ENCODE assay signal across 1 cellular context in genomic region chr2:64649013-64649484, GRCh38.
TF ChIP-seq lines count a peak whose summit lies in the region.

No MANE protein-coding gene starts in this region.

TF ChIP-seq in K562, 482 proteins besides CTCF, POLR2A, EP300 and RAD21 (continued from another document and continues in another):
- no peak for TF ChIP-seq ZNF609 (CRISPR knock-in tag; IDR thresholded peaks at IDR 0.05; ENCODE audit: borderline replicate concordance)
- no peak for TF ChIP-seq ZNF445 (CRISPR knock-in tag; IDR thresholded peaks at IDR 0.05; ENCODE audit: low read depth)
- no peak for TF ChIP-seq AFF1 (IDR thresholded peaks at IDR 0.05; ENCODE audit: low read depth in 1 of 2, partially characterized antibody in 2 of 2)
- TF ChIP-seq MTA2 (IDR thresholded peaks at IDR 0.05; ENCODE audit: low read depth) = peak; percentile 69
- TF ChIP-seq CREB3L1 (IDR thresholded peaks at IDR 0.05; ENCODE audit: borderline replicate concordance, low read depth) = no peak
- no peak for TF ChIP-seq TSC22D4 (tag; IDR thresholded peaks at IDR 0.05)
- no peak for TF ChIP-seq KLF10 (CRISPR knock-in tag; IDR thresholded peaks at IDR 0.05)
- no peak for TF ChIP-seq MEF2A (IDR thresholded peaks at IDR 0.05; ENCODE audit: control insufficient read depth, low read depth, low read length)
- no peak for TF ChIP-seq ZNF644 (tag; IDR thresholded peaks at IDR 0.05; ENCODE audit: low read depth)
- TF ChIP-seq SMARCA5 (IDR thresholded peaks at IDR 0.05) = no peak
- TF ChIP-seq GATAD2B (IDR thresholded peaks at IDR 0.05; ENCODE audit: borderline replicate concordance) = no peak
- peak in 1 of 2 experiments; percentile 30; a peak in 1 of 4 replicates for TF ChIP-seq FOXK2 (conservative IDR thresholded peaks at IDR 0.05 in 1 of 2, IDR thresholded peaks at IDR 0.05 in 1 of 2; ENCODE audit: low read depth in 2 of 2)
- no peak for TF ChIP-seq ZBTB26 (CRISPR knock-in tag; IDR thresholded peaks at IDR 0.05)
- TF ChIP-seq ZNF511 (CRISPR knock-in tag; IDR thresholded peaks at IDR 0.05) = no peak
- TF ChIP-seq KLF13 (tag; IDR thresholded peaks at IDR 0.05; ENCODE audit: borderline replicate concordance, low read depth) = no peak
- TF ChIP-seq THRA (IDR thresholded peaks at IDR 0.05) = no peak
- peak; percentile 75 for TF ChIP-seq SMAD4 (CRISPR knock-in tag; conservative IDR thresholded peaks at IDR 0.05)
- no peak for TF ChIP-seq CBX2 (IDR thresholded peaks at IDR 0.05; ENCODE audit: insufficient read depth, low read length, poor library complexity, severe bottlenecking)
- TF ChIP-seq ZBTB5 (IDR thresholded peaks at IDR 0.05) = no peak
- TF ChIP-seq SOX6 (IDR thresholded peaks at IDR 0.05) = peak; percentile 73; the same call in 1 of the 2 replicates
- TF ChIP-seq CCAR2 (IDR thresholded peaks at IDR 0.05; ENCODE audit: low read depth, low read length) = no peak
- TF ChIP-seq NFYB (IDR thresholded peaks at IDR 0.05; ENCODE audit: extremely low read depth, insufficient read length) = no peak
- no peak; the same call in 1 of the 2 replicates for TF ChIP-seq CREB1 (IDR thresholded peaks at IDR 0.05)
- TF ChIP-seq CREB1 (CRISPR knock-in tag; IDR thresholded peaks at IDR 0.05) = no peak
- peak; percentile 71; the same call in 1 of the 2 replicates for TF ChIP-seq BCOR (IDR thresholded peaks at IDR 0.05)
- 0 out of 2 replicates have a peak, but pooled peaks have one; percentile 27 for TF ChIP-seq SIN3B (IDR thresholded peaks at IDR 0.05; ENCODE audit: low read depth)
- TF ChIP-seq RBM17 (IDR thresholded peaks at IDR 0.05; ENCODE audit: borderline replicate concordance, low read depth, low read length) = no peak
- TF ChIP-seq PTRF (tag; IDR thresholded peaks at IDR 0.05) = no peak
- no peak for TF ChIP-seq HOMEZ (CRISPR knock-in tag; IDR thresholded peaks at IDR 0.05)
- TF ChIP-seq ARID3B (CRISPR knock-in tag; IDR thresholded peaks at IDR 0.05; ENCODE audit: borderline replicate concordance) = no peak
- TF ChIP-seq CHD4 (IDR thresholded peaks at IDR 0.05; ENCODE audit: insufficient read depth, insufficient replicate concordance, low read depth, low read length, poor library complexity, severe bottlenecking) = no peak
- TF ChIP-seq ZFPM2 (CRISPR knock-in tag; IDR thresholded peaks at IDR 0.05) = no peak
- TF ChIP-seq MEIS2 (IDR thresholded peaks at IDR 0.05; ENCODE audit: partially characterized antibody) = no peak
- no peak for TF ChIP-seq SAFB2 (IDR thresholded peaks at IDR 0.05; ENCODE audit: borderline replicate concordance, low read depth, low read length, severe bottlenecking)
- TF ChIP-seq SRF (CRISPR knock-in tag; IDR thresholded peaks at IDR 0.05) = no peak
- TF ChIP-seq ZNF584 (CRISPR knock-in tag; IDR thresholded peaks at IDR 0.05; ENCODE audit: low read depth) = no peak
- no peak; the same call in 1 of the 2 replicates for TF ChIP-seq FOXM1 (IDR thresholded peaks at IDR 0.05; ENCODE audit: low read depth)
- no peak for TF ChIP-seq FOXM1 (CRISPR knock-in tag; IDR thresholded peaks at IDR 0.05; ENCODE audit: low read depth)
